Comparison of ENCODE assay signal across 25 cellular contexts in the genomic region with DNA sequence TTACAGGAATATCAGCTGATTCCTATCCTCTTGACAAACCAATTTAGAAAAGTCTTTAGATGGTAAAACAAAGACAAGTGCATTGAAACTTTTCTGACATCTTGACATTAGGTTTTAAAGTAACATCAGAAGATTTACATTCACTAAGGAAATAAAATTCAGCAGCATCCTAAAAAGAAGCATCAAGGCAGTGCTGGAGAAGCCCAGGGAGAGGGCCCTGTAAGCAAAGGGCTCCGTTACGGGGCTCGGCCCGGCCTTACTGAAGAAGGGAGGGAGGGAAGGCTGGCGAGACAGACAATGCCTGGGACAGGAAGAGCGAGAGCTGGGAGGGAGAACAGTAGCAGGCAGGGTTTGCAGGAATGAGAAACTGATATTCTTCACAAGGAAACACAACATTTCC. TPM values are rescaled to one million over a fixed set of nuclear protein-coding genes. Genes with fewer than 3 reads are reported as not detected.
A peak's percentile ranks its signal among the peaks of the same experiment; 100 is the strongest.
DNase-seq lines count a peak whose midpoint lies in the region; ATAC-seq and TF ChIP-seq lines count a peak whose summit lies in the region.
"Had no signal": no experiment of that assay in that cellular context is flagged by ENCODE, and none has a peak within 500 bp of the region (broad histone marks: within the 10 kb centered on the region; RNA-seq: fewer than 3 reads in every experiment).

No MANE protein-coding gene starts in this region.

- WGBS in heart left ventricle, 4 donors: 97 to 99% (median 98%) methylated on average over 6 of the region's 6 CpGs

- CTCF ChIA-PET in HEK293 (lab: Yijun Ruan, JAX): no interaction called here
- CTCF ChIA-PET in activated CD4-positive, alpha-beta T cell treated with anti-CD3 and anti-CD28 coated beads, Interleukin-2, amount 10 ng/mL, durations not matched to agents 7 days and 5 days (lab: Charles Lee): interaction anchor here (1.8 kb wide), 1 partner anchor 9 kb away, joined by 4 read pairs; no protein-coding TSS in a partner anchor

- H3K27me3 Mint-ChIP-seq in T-helper 17 cell: no peaks in the 10 kb centered on the region
- no peaks in the 10 kb centered on the region for H3K27me3 Mint-ChIP-seq in effector memory CD8-positive, alpha-beta T cell
- no peaks in the 10 kb centered on the region for H3K27me3 Mint-ChIP-seq in activated CD4-positive, alpha-beta T cell treated with anti-CD3 and anti-CD28 coated beads, Interleukin-2, amount 10 ng/mL, durations not matched to agents 7 days and 5 days
- H3K27me3 Mint-ChIP-seq: CD4-positive, alpha-beta T cell had no signal

- no peak for ATAC-seq in T-helper 17 cell
- ATAC-seq in effector memory CD8-positive, alpha-beta T cell (replicated peaks): no peak
- no peak for ATAC-seq in stimulated activated effector memory CD8-positive, alpha-beta T cell treated with anti-CD3 and anti-CD28 coated beads, Interleukin-12 subunit alpha, Interleukin-12 subunit beta, amount 100 ng/mL, for 72 hours
- no peak for ATAC-seq in heart left ventricle
- ATAC-seq: CD8-positive, alpha-beta T cell; GM12878 had no signal

- H3K4me3 Mint-ChIP-seq in T-helper 17 cell: no peak overlapping the region
- H3K4me3 Mint-ChIP-seq in effector memory CD8-positive, alpha-beta T cell: no peak overlapping the region
- no peak overlapping the region for H3K4me3 Mint-ChIP-seq in stimulated activated effector memory CD8-positive, alpha-beta T cell treated with anti-CD3 and anti-CD28 coated beads, Interleukin-12 subunit alpha, Interleukin-12 subunit beta, amount 100 ng/mL, for 72 hours
- H3K4me3 Mint-ChIP-seq in activated CD4-positive, alpha-beta T cell treated with anti-CD3 and anti-CD28 coated beads, Interleukin-2, amount 10 ng/mL, durations not matched to agents 7 days and 5 days: no peak overlapping the region
- H3K4me3 Mint-ChIP-seq: CD14-positive monocyte; CD4-positive, alpha-beta T cell; CD8-positive, alpha-beta T cell had no signal

- H3K9me3 ChIP-seq in HEK293 (ENCODE audit: control insufficient read depth, insufficient read depth, low read depth, low read length): no peaks in the 10 kb centered on the region
- H3K9me3 ChIP-seq in T-helper 17 cell (ENCODE audit: control insufficient read depth, low read length, poor library complexity, severe bottlenecking): no peaks in the 10 kb centered on the region
- H3K9me3 ChIP-seq in heart left ventricle: no peaks in the 10 kb centered on the region
- H3K9me3 ChIP-seq: BE2C had no signal

- peaks cover 5% of the 10 kb centered on the region for H3K4me1 Mint-ChIP-seq in T-helper 17 cell
- H3K4me1 Mint-ChIP-seq in effector memory CD8-positive, alpha-beta T cell (ENCODE audit: low read depth in 2 of 2): no peaks in the 10 kb centered on the region
- peaks cover 5% of the 10 kb centered on the region for H3K4me1 Mint-ChIP-seq in stimulated activated effector memory CD8-positive, alpha-beta T cell treated with anti-CD3 and anti-CD28 coated beads, Interleukin-12 subunit alpha, Interleukin-12 subunit beta, amount 100 ng/mL, for 72 hours
- peaks cover 3% of the 10 kb centered on the region for H3K4me1 Mint-ChIP-seq in activated CD4-positive, alpha-beta T cell treated with anti-CD3 and anti-CD28 coated beads, Interleukin-2, amount 10 ng/mL, durations not matched to agents 7 days and 5 days

- H3K36me3 Mint-ChIP-seq in T-helper 17 cell (ENCODE audit: low read depth): peaks cover 21% of the 10 kb centered on the region
- peaks cover 54% of the 10 kb centered on the region for H3K36me3 Mint-ChIP-seq in effector memory CD8-positive, alpha-beta T cell (ENCODE audit: insufficient read depth)
- peaks cover 91% of the 10 kb centered on the region for H3K36me3 Mint-ChIP-seq in stimulated activated effector memory CD8-positive, alpha-beta T cell treated with anti-CD3 and anti-CD28 coated beads, Interleukin-12 subunit alpha, Interleukin-12 subunit beta, amount 100 ng/mL, for 72 hours
- peaks cover 56% of the 10 kb centered on the region for H3K36me3 Mint-ChIP-seq in activated CD4-positive, alpha-beta T cell treated with anti-CD3 and anti-CD28 coated beads, Interleukin-2, amount 10 ng/mL, durations not matched to agents 7 days and 5 days (ENCODE audit: low read depth)

- POLR2A ChIA-PET in HEK293 (lab: Yijun Ruan, JAX): no interaction called here
- POLR2A ChIA-PET in activated CD4-positive, alpha-beta T cell treated with anti-CD3 and anti-CD28 coated beads, Interleukin-2, amount 10 ng/mL, durations not matched to agents 7 days and 5 days (lab: Charles Lee): no interaction called here

- H3K9me3 Mint-ChIP-seq in effector memory CD8-positive, alpha-beta T cell: no peaks in the 10 kb centered on the region
- H3K9me3 Mint-ChIP-seq in stimulated activated effector memory CD8-positive, alpha-beta T cell treated with anti-CD3 and anti-CD28 coated beads, Interleukin-12 subunit alpha, Interleukin-12 subunit beta, amount 100 ng/mL, for 72 hours: no peaks in the 10 kb centered on the region
- no peaks in the 10 kb centered on the region for H3K9me3 Mint-ChIP-seq in activated CD4-positive, alpha-beta T cell treated with anti-CD3 and anti-CD28 coated beads, Interleukin-2, amount 10 ng/mL, durations not matched to agents 7 days and 5 days
- H3K9me3 Mint-ChIP-seq: CD4-positive, alpha-beta T cell; CD8-positive, alpha-beta T cell had no signal

- no peaks in the 10 kb centered on the region for H3K27me3 ChIP-seq in heart left ventricle
- H3K27me3 ChIP-seq: BE2C, BLaER1 had no signal

- TF ChIP-seq CTCF in HEK293 (tag by site-specific recombination; IDR thresholded peaks at IDR 0.05) (no peak), heart left ventricle (IDR thresholded peaks at IDR 0.05) (no peak)

- intact Hi-C loops in heart left ventricle (cut with DNase I): no loop called here

- no peaks in the 10 kb centered on the region for H3K4me1 ChIP-seq in HEK293 (ENCODE audit: control insufficient read depth, insufficient read depth, low read length)
- H3K4me1 ChIP-seq in heart left ventricle: no peaks in the 10 kb centered on the region
- H3K4me1 ChIP-seq: BE2C, BLaER1 had no signal

- peaks cover 0 to 85% of the 10 kb centered on the region in 2 experiments; a peak in 1 of 3 replicates for H3K36me3 ChIP-seq in HEK293 (ENCODE audit: control insufficient read depth in 2 of 2, insufficient read depth in 1 of 2, low read length in 2 of 2)
- peaks cover 3 to 100% (median 94%) of the 10 kb centered on the region in 9 donors for H3K36me3 ChIP-seq in heart left ventricle

- DNase-seq in T-helper 17 cell: no peak
- no peak for DNase-seq in effector memory CD8-positive, alpha-beta T cell
- no peak for DNase-seq in stimulated activated effector memory CD8-positive, alpha-beta T cell treated with anti-CD3 and anti-CD28 coated beads, Interleukin-12 subunit alpha, Interleukin-12 subunit beta, amount 100 ng/mL, for 72 hours (ENCODE audit: low spot score in 2 of 2)
- no peak for DNase-seq in heart left ventricle
- no peak for DNase-seq in activated CD4-positive, alpha-beta T cell treated with anti-CD3 and anti-CD28 coated beads, Interleukin-2, amount 10 ng/mL, durations not matched to agents 7 days and 5 days
- DNase-seq in SKM-1 treated with dmso at 0.1 percent for 144 hours (lab: John Stamatoyannopoulos, UW; ENCODE audit: unreplicated experiment): no peak
- no peak for DNase-seq in CD1c-positive myeloid dendritic cell (ENCODE audit: extremely low spot score)
- DNase-seq: 8988T; ACHN; BE2C; C1 segment of cervical spinal cord; CD4-positive, alpha-beta T cell; CD8-positive, alpha-beta T cell; COR-L47; DMS 273 treated with DMSO at 0.1 percent for 48 hours; DMS153; DMS53; DMS79; DND-41; EL; GDM1 had no signal

- TF ChIP-seq POLR2A in heart left ventricle (IDR thresholded peaks at IDR 0.05): no peak

- peak overlapping the region; percentile 29 for H3K27ac Mint-ChIP-seq in T-helper 17 cell
- H3K27ac Mint-ChIP-seq in effector memory CD8-positive, alpha-beta T cell: peak overlapping the region; percentile 44 to 63
- H3K27ac Mint-ChIP-seq in stimulated activated effector memory CD8-positive, alpha-beta T cell treated with anti-CD3 and anti-CD28 coated beads, Interleukin-12 subunit alpha, Interleukin-12 subunit beta, amount 100 ng/mL, for 72 hours: peak overlapping the region; percentile 84
- H3K27ac Mint-ChIP-seq in activated CD4-positive, alpha-beta T cell treated with anti-CD3 and anti-CD28 coated beads, Interleukin-2, amount 10 ng/mL, durations not matched to agents 7 days and 5 days: no peak overlapping the region
- H3K27ac Mint-ChIP-seq: CD4-positive, alpha-beta T cell; CD8-positive, alpha-beta T cell had no signal

- H3K27ac ChIP-seq in HEK293 (ENCODE audit: extremely low read depth, low read depth, low read length): no peak overlapping the region
- no peak overlapping the region for H3K27ac ChIP-seq in heart left ventricle
- H3K27ac ChIP-seq: BLaER1 had no signal

- H3K4me3 ChIP-seq in HEK293 (ENCODE audit: low read depth, low read length): no peak overlapping the region
- no peak overlapping the region for H3K4me3 ChIP-seq in heart left ventricle
- H3K4me3 ChIP-seq: BLaER1, GM12878 had no signal

TF ChIP-seq in HEK293, 187 proteins besides CTCF, POLR2A, EP300 and RAD21:
- TF ChIP-seq ZNF501 (tag by site-specific recombination; IDR thresholded peaks at IDR 0.05): no peak
- TF ChIP-seq ZNF184 (tag by site-specific recombination; IDR thresholded peaks at IDR 0.05): peak; percentile 98
- no peak for TF ChIP-seq ZNF132 (tag by site-specific recombination; IDR thresholded peaks at IDR 0.05; ENCODE audit: borderline replicate concordance)
- no peak for TF ChIP-seq WT1 (tag by site-specific recombination; IDR thresholded peaks at IDR 0.05)

RNA-seq across cellular contexts. Expression of gene RUBCN, which starts 39.3 kb away (rescaled TPM):
- total RNA-seq in T-helper 17 cell: 10 to 100 TPM; 40.2 to 41.7 TPM
- total RNA-seq in heart left ventricle: 10 to 100 TPM; 22.9 to 53.4 (median 36.9) TPM
- 10 to 100 TPM; 14.9 to 38.5 TPM for polyA plus RNA-seq in heart left ventricle
- total RNA-seq in activated CD4-positive, alpha-beta T cell treated with anti-CD3 and anti-CD28 coated beads, Interleukin-2, amount 10 ng/mL, durations not matched to agents 7 days and 5 days: 10 to 100 TPM; 43.3 to 44.5 TPM

RNA-seq across cellular contexts. Expression of gene FYTTD1, which starts 52.3 kb away (rescaled TPM):
- total RNA-seq in T-helper 17 cell (10 to 100 TPM; 52.0 to 67.1 TPM), heart left ventricle (10 to 100 TPM; 49.1 to 93.6 (median 76.3) TPM)
- polyA plus RNA-seq in heart left ventricle: 10 to 100 TPM; 19.0 to 44.9 TPM
- 10 to 100 TPM; 35.7 to 38.8 TPM for total RNA-seq in activated CD4-positive, alpha-beta T cell treated with anti-CD3 and anti-CD28 coated beads, Interleukin-2, amount 10 ng/mL, durations not matched to agents 7 days and 5 days
